In genomic region chr1:161172776-161173376, GRCh38 we compare ENCODE assay signal across 14 cellular contexts. TPM values are rescaled to one million over a fixed set of nuclear protein-coding genes. Genes with fewer than 3 reads are reported as not detected.
A peak's percentile ranks its signal among the peaks of the same experiment; 100 is the strongest.
DNase-seq lines count a peak whose midpoint lies in the region; ATAC-seq, FAIRE-seq and TF ChIP-seq lines count a peak whose summit lies in the region.
"Had no signal": no experiment of that assay in that cellular context is flagged by ENCODE, and none has a peak within 500 bp of the region (broad histone marks: within the 10 kb centered on the region; RNA-seq: fewer than 3 reads in every experiment).

No MANE protein-coding gene starts in this region.

- peak overlapping the region; percentile 57 for H3K9ac ChIP-seq in astrocyte (ENCODE audit: low read length)

- peak overlapping the region; percentile 79 for H3K27ac Mint-ChIP-seq in activated T-cell treated with anti-CD3 and anti-CD28 coated beads, Interleukin-2, amount 50 U/mL, for 72 hours
- peak overlapping the region; percentile 84 for H3K27ac Mint-ChIP-seq in astrocyte (ENCODE audit: unreplicated experiment)
- H3K27ac Mint-ChIP-seq: activated CD4-positive, alpha-beta T cell treated with anti-CD3 and anti-CD28 coated beads, Interleukin-2, amount 10 ng/mL, durations not matched to agents 24 days and 14 days had no signal

- H3K27me3 Mint-ChIP-seq in activated T-cell treated with anti-CD3 and anti-CD28 coated beads, Interleukin-2, amount 50 U/mL, for 72 hours (ENCODE audit: low read depth) = no peaks in the 10 kb centered on the region
- H3K27me3 Mint-ChIP-seq in astrocyte (ENCODE audit: low read depth, unreplicated experiment) = no peaks in the 10 kb centered on the region
- H3K27me3 Mint-ChIP-seq: activated CD4-positive, alpha-beta T cell treated with anti-CD3 and anti-CD28 coated beads, Interleukin-2, amount 10 ng/mL, durations not matched to agents 24 days and 14 days had no signal

- DNase-seq in activated T-cell treated with anti-CD3 and anti-CD28 coated beads, Interleukin-2, amount 50 U/mL, for 72 hours = no peak
- no peak for DNase-seq in activated T-cell treated with anti-CD3 and anti-CD28 coated beads, Interleukin-2, amount 50 U/mL, for 48 hours
- DNase-seq in astrocyte (ENCODE audit: low read depth) = peak; percentile 69
- DNase-seq in kidney tubule cell (ENCODE audit: low spot score) = peak; percentile 35
- no peak for DNase-seq in thoracic aorta (ENCODE audit: low spot score)
- DNase-seq in iPS-NIHi7 (ENCODE audit: extremely low spot score) = no peak
- no peak for DNase-seq in NCI-H2196 (lab: John Stamatoyannopoulos, UW; ENCODE audit: unreplicated experiment)
- DNase-seq in DMS53 (lab: John Stamatoyannopoulos, UW) = no peak
- DNase-seq: activated CD4-positive, alpha-beta T cell treated with anti-CD3 and anti-CD28 coated beads, Interleukin-2, amount 10 ng/mL, durations not matched to agents 24 days and 14 days; NCI-H187 had no signal

- H3K4me1 ChIP-seq in astrocyte (ENCODE audit: insufficient read depth, low read length) = peaks cover 23% of the 10 kb centered on the region
- H3K4me1 ChIP-seq in thoracic aorta (ENCODE audit: control insufficient read depth in 1 of 2, low read depth in 2 of 2) = peaks cover 8 to 32% of the 10 kb centered on the region in 2 donors

- H3K36me3 ChIP-seq in astrocyte (ENCODE audit: insufficient read depth, low read length) = peaks cover 21% of the 10 kb centered on the region
- peaks cover 34% of the 10 kb centered on the region for H3K36me3 ChIP-seq in thoracic aorta

- FAIRE-seq in astrocyte (lab: Jason Lieb, UNC) = no peak
- FAIRE-seq: colon, H1 had no signal

- H3K4me1 Mint-ChIP-seq in activated T-cell treated with anti-CD3 and anti-CD28 coated beads, Interleukin-2, amount 50 U/mL, for 72 hours (ENCODE audit: low read depth) = peaks cover 53% of the 10 kb centered on the region
- H3K4me1 Mint-ChIP-seq in astrocyte (ENCODE audit: low read depth, unreplicated experiment) = peaks cover 20% of the 10 kb centered on the region

- H3K9me3 Mint-ChIP-seq in activated T-cell treated with anti-CD3 and anti-CD28 coated beads, Interleukin-2, amount 50 U/mL, for 72 hours = no peaks in the 10 kb centered on the region
- no peaks in the 10 kb centered on the region for H3K9me3 Mint-ChIP-seq in astrocyte (ENCODE audit: unreplicated experiment)
- H3K9me3 Mint-ChIP-seq: activated CD4-positive, alpha-beta T cell treated with anti-CD3 and anti-CD28 coated beads, Interleukin-2, amount 10 ng/mL, durations not matched to agents 24 days and 14 days had no signal

- no peak for TF ChIP-seq CTCF in astrocyte (IDR thresholded peaks at IDR 0.05; ENCODE audit: insufficient read depth, low read depth, low read length)
- TF ChIP-seq CTCF in thoracic aorta (IDR thresholded peaks at IDR 0.05) = no peak

- no peak overlapping the region for H2AFZ ChIP-seq in astrocyte (ENCODE audit: low read depth, low read length)

- no peak for ATAC-seq in activated T-cell treated with anti-CD3 and anti-CD28 coated beads, Interleukin-2, amount 50 U/mL, for 72 hours (replicated peaks in 1 of 2)
- no peak for ATAC-seq in thoracic aorta (ENCODE audit: insufficient number of reproducible peaks, low FRiP score, low read depth)

- peaks cover 14% of the 10 kb centered on the region for H4K20me1 ChIP-seq in astrocyte (ENCODE audit: insufficient read depth, low read length)

- H3K9me3 ChIP-seq in astrocyte (ENCODE audit: insufficient read depth, low read depth, low read length) (no peaks in the 10 kb centered on the region), thoracic aorta (no peaks in the 10 kb centered on the region)
- H3K9me3 ChIP-seq: BLaER1 treated with 17β-estradiol and CSF1 and Interleukin-3, amounts not matched to agents 10 nM and 100 nM had no signal

- no peak overlapping the region for H3K4me3 ChIP-seq in astrocyte (ENCODE audit: insufficient read depth, low read depth, low read length)
- no peak overlapping the region for H3K4me3 ChIP-seq in thoracic aorta
- H3K4me3 ChIP-seq: BLaER1 treated with 17β-estradiol and CSF1 and Interleukin-3, amounts not matched to agents 10 nM and 100 nM had no signal

- H3K4me2 ChIP-seq in astrocyte (ENCODE audit: low read length) = peak overlapping the region; percentile 39
- H3K4me2 ChIP-seq: BLaER1 treated with 17β-estradiol and CSF1 and Interleukin-3, amounts not matched to agents 10 nM and 100 nM had no signal

- H3K27ac ChIP-seq in astrocyte (ENCODE audit: low read depth, low read length) (peak overlapping the region; percentile 73), thoracic aorta (peak overlapping the region; percentile 18 to 21)
- H3K27ac ChIP-seq: BLaER1 treated with 17β-estradiol and CSF1 and Interleukin-3, amounts not matched to agents 10 nM and 100 nM; HL-60 had no signal

- peaks cover 19% of the 10 kb centered on the region for H3K79me2 ChIP-seq in astrocyte (ENCODE audit: insufficient read depth, low read length)

- H3K36me3 Mint-ChIP-seq in activated T-cell treated with anti-CD3 and anti-CD28 coated beads, Interleukin-2, amount 50 U/mL, for 72 hours (ENCODE audit: insufficient read depth in 2 of 2) = peaks cover 11 to 33% of the 10 kb centered on the region in 2 donors
- peaks cover 45% of the 10 kb centered on the region for H3K36me3 Mint-ChIP-seq in astrocyte (ENCODE audit: low read depth, unreplicated experiment)

- H3K27me3 ChIP-seq in astrocyte (ENCODE audit: insufficient read depth, low read length) (no peaks in the 10 kb centered on the region), thoracic aorta (replicated peaks; ENCODE audit: insufficient read depth) (no peaks in the 10 kb centered on the region)
- H3K27me3 ChIP-seq: BLaER1 treated with 17β-estradiol and CSF1 and Interleukin-3, amounts not matched to agents 10 nM and 100 nM had no signal

- no peak overlapping the region for H3K4me3 Mint-ChIP-seq in activated T-cell treated with anti-CD3 and anti-CD28 coated beads, Interleukin-2, amount 50 U/mL, for 72 hours
- peak overlapping the region; percentile 9 for H3K4me3 Mint-ChIP-seq in astrocyte (ENCODE audit: unreplicated experiment)
- H3K4me3 Mint-ChIP-seq: activated CD4-positive, alpha-beta T cell treated with anti-CD3 and anti-CD28 coated beads, Interleukin-2, amount 10 ng/mL, durations not matched to agents 24 days and 14 days had no signal

RNA-seq across cellular contexts. Expression of gene B4GALT3, which starts 4.4 kb away (rescaled TPM):
- 10 to 100 TPM; 55.9 to 56.5 TPM for total RNA-seq in activated T-cell treated with anti-CD3 and anti-CD28 coated beads, Interleukin-2, amount 50 U/mL, for 72 hours
- total RNA-seq in astrocyte (39.6 and 40.4 TPM in 2 replicates), thoracic aorta (100 to 1,000 TPM in 1 of 2 donors, 10 to 100 TPM in 1; 36.4 to 145 TPM)

RNA-seq across cellular contexts. Expression of gene PPOX, which starts 6.7 kb away (rescaled TPM):
- total RNA-seq in activated T-cell treated with anti-CD3 and anti-CD28 coated beads, Interleukin-2, amount 50 U/mL, for 72 hours = 10 to 100 TPM; 35.3 to 45.9 TPM
- total RNA-seq in astrocyte (17.0 and 20.0 TPM in 2 replicates), thoracic aorta (10 to 100 TPM; 18.2 to 33.6 TPM)

RNA-seq across cellular contexts. Expression of gene USP21, which starts 13.6 kb away (rescaled TPM):
- 10 to 100 TPM; 36.0 to 46.4 TPM for total RNA-seq in activated T-cell treated with anti-CD3 and anti-CD28 coated beads, Interleukin-2, amount 50 U/mL, for 72 hours
- total RNA-seq in astrocyte (14.4 and 19.2 TPM in 2 replicates), thoracic aorta (10 to 100 TPM; 23.2 to 28.8 TPM)

RNA-seq across cellular contexts. Expression of gene UFC1, which starts 19.1 kb away (rescaled TPM):
- 10 to 100 TPM; 91.4 to 97.9 TPM for total RNA-seq in activated T-cell treated with anti-CD3 and anti-CD28 coated beads, Interleukin-2, amount 50 U/mL, for 72 hours
- total RNA-seq in astrocyte (87.5 and 91.0 TPM in 2 replicates), thoracic aorta (10 to 100 TPM; 54.2 to 73.9 TPM)

RNA-seq across cellular contexts. Expression of gene ADAMTS4, which starts 26.0 kb away (rescaled TPM):
- 1 to 10 TPM; 4.0 to 7.7 TPM for total RNA-seq in activated T-cell treated with anti-CD3 and anti-CD28 coated beads, Interleukin-2, amount 50 U/mL, for 72 hours
- 2.7 and 5.1 TPM in 2 replicates for total RNA-seq in astrocyte
- 100 to 1,000 TPM in 1 of 2 donors, 10 to 100 TPM in 1; 15.0 to 171 TPM for total RNA-seq in thoracic aorta

Comparison
In these comparisons a context has a peak if more than half of its experiments do, and no peak if none do; other contexts are left out.
1. DNase-seq: peak in astrocyte (single experiment) and kidney tubule cell (single experiment); none in activated T-cell treated with anti-CD3 and anti-CD28 coated beads, Interleukin-2, amount 50 U/mL, for 72 hours (0 of 2), activated T-cell treated with anti-CD3 and anti-CD28 coated beads, Interleukin-2, amount 50 U/mL, for 48 hours (0 of 2), thoracic aorta (single experiment), iPS-NIHi7 (single experiment), NCI-H2196 (single experiment) and DMS53 (single experiment).